1 cellular context compared by ENCODE assay signal in the genomic region with DNA sequence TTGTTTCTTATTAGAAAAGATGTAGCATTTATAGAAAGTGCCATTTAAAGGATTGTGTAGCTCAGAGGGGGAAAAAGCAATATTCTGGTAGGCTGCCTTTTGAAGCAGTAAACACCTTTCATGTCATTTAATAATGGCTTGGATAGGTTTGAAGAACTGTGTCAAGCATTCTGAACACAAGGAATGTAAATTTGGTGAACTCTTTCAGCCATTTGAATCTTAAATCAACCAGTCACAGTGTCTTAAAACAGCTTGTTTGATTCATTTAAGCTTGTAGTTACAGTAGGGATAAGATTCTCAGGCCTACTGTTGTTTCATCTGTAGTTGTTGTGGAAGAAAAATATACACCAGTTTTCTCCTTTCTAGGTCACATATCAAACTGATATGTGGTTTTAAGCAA.
TF ChIP-seq lines count a peak whose summit lies in the region.

No MANE protein-coding gene starts in this region.

TF ChIP-seq in GM23338, 12 proteins besides CTCF, POLR2A, EP300 and RAD21 (continued from another document):
- TF ChIP-seq, protein P1, sequence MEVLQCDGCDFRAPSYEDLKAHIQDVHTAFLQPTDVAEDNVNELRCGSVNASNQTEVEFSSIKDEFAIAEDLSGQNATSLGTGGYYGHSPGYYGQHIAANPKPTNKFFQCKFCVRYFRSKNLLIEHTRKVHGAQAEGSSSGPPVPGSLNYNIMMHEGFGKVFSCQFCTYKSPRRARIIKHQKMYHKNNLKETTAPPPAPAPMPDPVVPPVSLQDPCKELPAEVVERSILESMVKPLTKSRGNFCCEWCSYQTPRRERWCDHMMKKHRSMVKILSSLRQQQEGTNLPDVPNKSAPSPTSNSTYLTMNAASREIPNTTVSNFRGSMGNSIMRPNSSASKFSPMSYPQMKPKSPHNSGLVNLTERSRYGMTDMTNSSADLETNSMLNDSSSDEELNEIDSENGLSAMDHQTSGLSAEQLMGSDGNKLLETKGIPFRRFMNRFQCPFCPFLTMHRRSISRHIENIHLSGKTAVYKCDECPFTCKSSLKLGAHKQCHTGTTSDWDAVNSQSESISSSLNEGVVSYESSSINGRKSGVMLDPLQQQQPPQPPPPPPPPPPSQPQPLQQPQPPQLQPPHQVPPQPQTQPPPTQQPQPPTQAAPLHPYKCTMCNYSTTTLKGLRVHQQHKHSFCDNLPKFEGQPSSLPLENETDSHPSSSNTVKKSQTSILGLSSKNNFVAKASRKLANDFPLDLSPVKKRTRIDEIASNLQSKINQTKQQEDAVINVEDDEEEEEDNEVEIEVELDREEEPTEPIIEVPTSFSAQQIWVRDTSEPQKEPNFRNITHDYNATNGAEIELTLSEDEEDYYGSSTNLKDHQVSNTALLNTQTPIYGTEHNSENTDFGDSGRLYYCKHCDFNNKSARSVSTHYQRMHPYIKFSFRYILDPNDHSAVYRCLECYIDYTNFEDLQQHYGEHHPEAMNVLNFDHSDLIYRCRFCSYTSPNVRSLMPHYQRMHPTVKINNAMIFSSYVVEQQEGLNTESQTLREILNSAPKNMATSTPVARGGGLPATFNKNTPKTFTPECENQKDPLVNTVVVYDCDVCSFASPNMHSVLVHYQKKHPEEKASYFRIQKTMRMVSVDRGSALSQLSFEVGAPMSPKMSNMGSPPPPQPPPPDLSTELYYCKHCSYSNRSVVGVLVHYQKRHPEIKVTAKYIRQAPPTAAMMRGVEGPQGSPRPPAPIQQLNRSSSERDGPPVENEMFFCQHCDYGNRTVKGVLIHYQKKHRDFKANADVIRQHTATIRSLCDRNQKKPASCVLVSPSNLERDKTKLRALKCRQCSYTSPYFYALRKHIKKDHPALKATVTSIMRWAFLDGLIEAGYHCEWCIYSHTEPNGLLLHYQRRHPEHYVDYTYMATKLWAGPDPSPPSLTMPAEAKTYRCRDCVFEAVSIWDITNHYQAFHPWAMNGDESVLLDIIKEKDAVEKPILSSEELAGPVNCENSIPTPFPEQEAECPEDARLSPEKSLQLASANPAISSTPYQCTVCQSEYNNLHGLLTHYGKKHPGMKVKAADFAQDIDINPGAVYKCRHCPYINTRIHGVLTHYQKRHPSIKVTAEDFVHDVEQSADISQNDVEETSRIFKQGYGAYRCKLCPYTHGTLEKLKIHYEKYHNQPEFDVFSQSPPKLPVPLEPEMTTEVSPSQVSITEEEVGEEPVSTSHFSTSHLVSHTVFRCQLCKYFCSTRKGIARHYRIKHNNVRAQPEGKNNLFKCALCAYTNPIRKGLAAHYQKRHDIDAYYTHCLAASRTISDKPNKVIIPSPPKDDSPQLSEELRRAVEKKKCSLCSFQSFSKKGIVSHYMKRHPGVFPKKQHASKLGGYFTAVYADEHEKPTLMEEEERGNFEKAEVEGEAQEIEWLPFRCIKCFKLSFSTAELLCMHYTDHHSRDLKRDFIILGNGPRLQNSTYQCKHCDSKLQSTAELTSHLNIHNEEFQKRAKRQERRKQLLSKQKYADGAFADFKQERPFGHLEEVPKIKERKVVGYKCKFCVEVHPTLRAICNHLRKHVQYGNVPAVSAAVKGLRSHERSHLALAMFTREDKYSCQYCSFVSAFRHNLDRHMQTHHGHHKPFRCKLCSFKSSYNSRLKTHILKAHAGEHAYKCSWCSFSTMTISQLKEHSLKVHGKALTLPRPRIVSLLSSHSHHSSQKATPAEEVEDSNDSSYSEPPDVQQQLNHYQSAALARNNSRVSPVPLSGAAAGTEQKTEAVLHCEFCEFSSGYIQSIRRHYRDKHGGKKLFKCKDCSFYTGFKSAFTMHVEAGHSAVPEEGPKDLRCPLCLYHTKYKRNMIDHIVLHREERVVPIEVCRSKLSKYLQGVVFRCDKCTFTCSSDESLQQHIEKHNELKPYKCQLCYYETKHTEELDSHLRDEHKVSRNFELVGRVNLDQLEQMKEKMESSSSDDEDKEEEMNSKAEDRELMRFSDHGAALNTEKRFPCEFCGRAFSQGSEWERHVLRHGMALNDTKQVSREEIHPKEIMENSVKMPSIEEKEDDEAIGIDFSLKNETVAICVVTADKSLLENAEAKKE (CRISPR knock-in tag; IDR thresholded peaks at IDR 0.05): no peak
- TF ChIP-seq JUNB (IDR thresholded peaks at IDR 0.05; ENCODE audit: unreplicated experiment) (no peak), POLR2AphosphoS5 (IDR thresholded peaks at IDR 0.05; ENCODE audit: low read depth) (no peak)
